ENCODE assay signal across 2 cellular contexts in genomic region chr9:84832453-84832852, GRCh38.
TF ChIP-seq lines count a peak whose summit lies in the region.

No MANE protein-coding gene starts in this region.

TF ChIP-seq in GM23338, 12 proteins besides CTCF, POLR2A, EP300 and RAD21:
- TF ChIP-seq ZNF462 (CRISPR knock-in tag; IDR thresholded peaks at IDR 0.05) (no peak), EZH2 (IDR thresholded peaks at IDR 0.05; ENCODE audit: low read depth, unreplicated experiment) (no peak), ZNF331 (CRISPR knock-in tag; IDR thresholded peaks at IDR 0.05; ENCODE audit: low read depth) (no peak)
TF ChIP-seq in GM23338: peak in this region for 0.

TF ChIP-seq in IMR-90, 13 proteins besides CTCF, POLR2A, EP300 and RAD21 (continued from another document):
- no peak for TF ChIP-seq MAZ (IDR thresholded peaks at IDR 0.05; ENCODE audit: borderline replicate concordance, low read depth, low read length)
